1 cellular context compared by ENCODE assay signal in genomic region chr1:36824390-36824861, GRCh38.
A peak's percentile ranks its signal among the peaks of the same experiment; 100 is the strongest.
TF ChIP-seq lines count a peak whose summit lies in the region.

No MANE protein-coding gene starts in this region.

TF ChIP-seq in K562, 482 proteins besides CTCF, POLR2A, EP300 and RAD21 (continued from another document and continues in another):
- TF ChIP-seq, protein P1, sequence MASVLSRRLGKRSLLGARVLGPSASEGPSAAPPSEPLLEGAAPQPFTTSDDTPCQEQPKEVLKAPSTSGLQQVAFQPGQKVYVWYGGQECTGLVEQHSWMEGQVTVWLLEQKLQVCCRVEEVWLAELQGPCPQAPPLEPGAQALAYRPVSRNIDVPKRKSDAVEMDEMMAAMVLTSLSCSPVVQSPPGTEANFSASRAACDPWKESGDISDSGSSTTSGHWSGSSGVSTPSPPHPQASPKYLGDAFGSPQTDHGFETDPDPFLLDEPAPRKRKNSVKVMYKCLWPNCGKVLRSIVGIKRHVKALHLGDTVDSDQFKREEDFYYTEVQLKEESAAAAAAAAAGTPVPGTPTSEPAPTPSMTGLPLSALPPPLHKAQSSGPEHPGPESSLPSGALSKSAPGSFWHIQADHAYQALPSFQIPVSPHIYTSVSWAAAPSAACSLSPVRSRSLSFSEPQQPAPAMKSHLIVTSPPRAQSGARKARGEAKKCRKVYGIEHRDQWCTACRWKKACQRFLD (CRISPR knock-in tag; IDR thresholded peaks at IDR 0.05) = no peak
- TF ChIP-seq ZNF445 (CRISPR knock-in tag; IDR thresholded peaks at IDR 0.05; ENCODE audit: low read depth) = no peak
- TF ChIP-seq GATAD2A (IDR thresholded peaks at IDR 0.05) = no peak
- 0 out of 2 replicates have a peak, but pooled peaks have one; percentile 42 for TF ChIP-seq MYC (IDR thresholded peaks at IDR 0.05; ENCODE audit: low read depth, low read length)
- no peak for TF ChIP-seq MYC (CRISPR knock-in tag; IDR thresholded peaks at IDR 0.05; ENCODE audit: borderline replicate concordance, low read depth)
- TF ChIP-seq HDAC2 (IDR thresholded peaks at IDR 0.05) = no peak
- TF ChIP-seq NFE2 (IDR thresholded peaks at IDR 0.05; ENCODE audit: low read depth) = peak; percentile 91
- peak; percentile 31; the same call in 1 of the 2 replicates for TF ChIP-seq MGA (IDR thresholded peaks at IDR 0.05)
- no peak for TF ChIP-seq FOS (IDR thresholded peaks at IDR 0.05; ENCODE audit: extremely low read depth, insufficient read length)
- no peak for TF ChIP-seq TRIM28 (IDR thresholded peaks at IDR 0.05)
- TF ChIP-seq, protein P2, sequence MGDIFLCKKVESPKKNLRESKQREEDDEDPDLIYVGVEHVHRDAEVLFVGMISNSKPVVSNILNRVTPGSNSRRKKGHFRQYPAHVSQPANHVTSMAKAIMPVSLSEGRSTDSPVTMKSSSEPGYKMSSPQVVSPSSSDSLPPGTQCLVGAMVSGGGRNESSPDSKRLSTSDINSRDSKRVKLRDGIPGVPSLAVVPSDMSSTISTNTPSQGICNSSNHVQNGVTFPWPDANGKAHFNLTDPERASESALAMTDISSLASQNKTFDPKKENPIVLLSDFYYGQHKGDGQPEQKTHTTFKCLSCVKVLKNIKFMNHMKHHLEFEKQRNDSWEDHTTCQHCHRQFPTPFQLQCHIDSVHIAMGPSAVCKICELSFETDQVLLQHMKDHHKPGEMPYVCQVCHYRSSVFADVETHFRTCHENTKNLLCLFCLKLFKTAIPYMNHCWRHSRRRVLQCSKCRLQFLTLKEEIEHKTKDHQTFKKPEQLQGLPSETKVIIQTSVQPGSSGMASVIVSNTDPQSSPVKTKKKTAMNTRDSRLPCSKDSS (IDR thresholded peaks at IDR 0.05; ENCODE audit: low read depth, partially characterized antibody) = no peak
- no peak for TF ChIP-seq GATA2 (CRISPR knock-in tag; IDR thresholded peaks at IDR 0.05)
- TF ChIP-seq, protein P3, sequence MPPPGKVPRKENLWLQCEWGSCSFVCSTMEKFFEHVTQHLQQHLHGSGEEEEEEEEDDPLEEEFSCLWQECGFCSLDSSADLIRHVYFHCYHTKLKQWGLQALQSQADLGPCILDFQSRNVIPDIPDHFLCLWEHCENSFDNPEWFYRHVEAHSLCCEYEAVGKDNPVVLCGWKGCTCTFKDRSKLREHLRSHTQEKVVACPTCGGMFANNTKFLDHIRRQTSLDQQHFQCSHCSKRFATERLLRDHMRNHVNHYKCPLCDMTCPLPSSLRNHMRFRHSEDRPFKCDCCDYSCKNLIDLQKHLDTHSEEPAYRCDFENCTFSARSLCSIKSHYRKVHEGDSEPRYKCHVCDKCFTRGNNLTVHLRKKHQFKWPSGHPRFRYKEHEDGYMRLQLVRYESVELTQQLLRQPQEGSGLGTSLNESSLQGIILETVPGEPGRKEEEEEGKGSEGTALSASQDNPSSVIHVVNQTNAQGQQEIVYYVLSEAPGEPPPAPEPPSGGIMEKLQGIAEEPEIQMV (tag; conservative IDR thresholded peaks at IDR 0.05; ENCODE audit: low read depth) = no peak
- TF ChIP-seq, protein P4, sequence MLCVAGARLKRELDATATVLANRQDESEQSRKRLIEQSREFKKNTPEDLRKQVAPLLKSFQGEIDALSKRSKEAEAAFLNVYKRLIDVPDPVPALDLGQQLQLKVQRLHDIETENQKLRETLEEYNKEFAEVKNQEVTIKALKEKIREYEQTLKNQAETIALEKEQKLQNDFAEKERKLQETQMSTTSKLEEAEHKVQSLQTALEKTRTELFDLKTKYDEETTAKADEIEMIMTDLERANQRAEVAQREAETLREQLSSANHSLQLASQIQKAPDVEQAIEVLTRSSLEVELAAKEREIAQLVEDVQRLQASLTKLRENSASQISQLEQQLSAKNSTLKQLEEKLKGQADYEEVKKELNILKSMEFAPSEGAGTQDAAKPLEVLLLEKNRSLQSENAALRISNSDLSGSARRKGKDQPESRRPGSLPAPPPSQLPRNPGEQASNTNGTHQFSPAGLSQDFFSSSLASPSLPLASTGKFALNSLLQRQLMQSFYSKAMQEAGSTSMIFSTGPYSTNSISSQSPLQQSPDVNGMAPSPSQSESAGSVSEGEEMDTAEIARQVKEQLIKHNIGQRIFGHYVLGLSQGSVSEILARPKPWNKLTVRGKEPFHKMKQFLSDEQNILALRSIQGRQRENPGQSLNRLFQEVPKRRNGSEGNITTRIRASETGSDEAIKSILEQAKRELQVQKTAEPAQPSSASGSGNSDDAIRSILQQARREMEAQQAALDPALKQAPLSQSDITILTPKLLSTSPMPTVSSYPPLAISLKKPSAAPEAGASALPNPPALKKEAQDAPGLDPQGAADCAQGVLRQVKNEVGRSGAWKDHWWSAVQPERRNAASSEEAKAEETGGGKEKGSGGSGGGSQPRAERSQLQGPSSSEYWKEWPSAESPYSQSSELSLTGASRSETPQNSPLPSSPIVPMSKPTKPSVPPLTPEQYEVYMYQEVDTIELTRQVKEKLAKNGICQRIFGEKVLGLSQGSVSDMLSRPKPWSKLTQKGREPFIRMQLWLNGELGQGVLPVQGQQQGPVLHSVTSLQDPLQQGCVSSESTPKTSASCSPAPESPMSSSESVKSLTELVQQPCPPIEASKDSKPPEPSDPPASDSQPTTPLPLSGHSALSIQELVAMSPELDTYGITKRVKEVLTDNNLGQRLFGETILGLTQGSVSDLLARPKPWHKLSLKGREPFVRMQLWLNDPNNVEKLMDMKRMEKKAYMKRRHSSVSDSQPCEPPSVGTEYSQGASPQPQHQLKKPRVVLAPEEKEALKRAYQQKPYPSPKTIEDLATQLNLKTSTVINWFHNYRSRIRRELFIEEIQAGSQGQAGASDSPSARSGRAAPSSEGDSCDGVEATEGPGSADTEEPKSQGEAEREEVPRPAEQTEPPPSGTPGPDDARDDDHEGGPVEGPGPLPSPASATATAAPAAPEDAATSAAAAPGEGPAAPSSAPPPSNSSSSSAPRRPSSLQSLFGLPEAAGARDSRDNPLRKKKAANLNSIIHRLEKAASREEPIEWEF (CRISPR knock-in tag; IDR thresholded peaks at IDR 0.05) = no peak
- TF ChIP-seq MECOM (CRISPR knock-in tag; IDR thresholded peaks at IDR 0.05) = no peak
- no peak for TF ChIP-seq U2AF2 (optimal IDR thresholded peaks at IDR 0.05; ENCODE audit: low read depth, low read length)
- peak in 1 of 3 experiments; percentile 34 for TF ChIP-seq YY1 (IDR thresholded peaks at IDR 0.05; ENCODE audit: borderline replicate concordance in 1 of 3, control insufficient read depth in 1 of 3, extremely low read depth in 1 of 3, insufficient read depth in 3 of 3, insufficient read length in 1 of 3, insufficient replicate concordance in 2 of 3, low read depth in 1 of 3, low read length in 2 of 3)
- TF ChIP-seq, protein P5, sequence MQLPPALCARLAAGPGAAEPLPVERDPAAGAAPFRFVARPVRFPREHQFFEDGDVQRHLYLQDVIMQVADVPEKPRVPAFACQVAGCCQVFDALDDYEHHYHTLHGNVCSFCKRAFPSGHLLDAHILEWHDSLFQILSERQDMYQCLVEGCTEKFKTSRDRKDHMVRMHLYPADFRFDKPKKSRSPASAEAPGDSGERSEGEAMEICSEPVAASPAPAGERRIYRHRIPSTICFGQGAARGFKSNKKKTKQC (CRISPR knock-in tag; IDR thresholded peaks at IDR 0.05) = peak; percentile 55; the same call in 1 of the 2 replicates
- TF ChIP-seq, protein P6, sequence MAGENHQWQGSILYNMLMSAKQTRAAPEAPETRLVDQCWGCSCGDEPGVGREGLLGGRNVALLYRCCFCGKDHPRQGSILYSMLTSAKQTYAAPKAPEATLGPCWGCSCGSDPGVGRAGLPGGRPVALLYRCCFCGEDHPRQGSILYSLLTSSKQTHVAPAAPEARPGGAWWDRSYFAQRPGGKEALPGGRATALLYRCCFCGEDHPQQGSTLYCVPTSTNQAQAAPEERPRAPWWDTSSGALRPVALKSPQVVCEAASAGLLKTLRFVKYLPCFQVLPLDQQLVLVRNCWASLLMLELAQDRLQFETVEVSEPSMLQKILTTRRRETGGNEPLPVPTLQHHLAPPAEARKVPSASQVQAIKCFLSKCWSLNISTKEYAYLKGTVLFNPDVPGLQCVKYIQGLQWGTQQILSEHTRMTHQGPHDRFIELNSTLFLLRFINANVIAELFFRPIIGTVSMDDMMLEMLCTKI (IDR thresholded peaks at IDR 0.05; ENCODE audit: partially characterized antibody) = no peak
- no peak for TF ChIP-seq ZNF239 (CRISPR knock-in tag; IDR thresholded peaks at IDR 0.05)
- no peak for TF ChIP-seq RBM34 (IDR thresholded peaks at IDR 0.05; ENCODE audit: borderline replicate concordance, insufficient read depth, low read length)
- TF ChIP-seq SMAD2 (IDR thresholded peaks at IDR 0.05; ENCODE audit: low read depth, low read length) = no peak
- TF ChIP-seq ZNF124 (CRISPR knock-in tag; IDR thresholded peaks at IDR 0.05) = no peak
- TF ChIP-seq MCM2 (IDR thresholded peaks at IDR 0.05; ENCODE audit: low read depth) = no peak
- no peak for TF ChIP-seq ZNF444 (CRISPR knock-in tag; IDR thresholded peaks at IDR 0.05)
- no peak for TF ChIP-seq PTBP1 (IDR thresholded peaks at IDR 0.05; ENCODE audit: low read depth, low read length)
- no peak for TF ChIP-seq ZNF347 (CRISPR knock-in tag; IDR thresholded peaks at IDR 0.05; ENCODE audit: low read depth)
- TF ChIP-seq ZNF324 (CRISPR knock-in tag; IDR thresholded peaks at IDR 0.05) = no peak
- no peak for TF ChIP-seq TBL1XR1 (IDR thresholded peaks at IDR 0.05; ENCODE audit: low read length in 2 of 2)
- TF ChIP-seq ZNF133 (CRISPR knock-in tag; IDR thresholded peaks at IDR 0.05) = no peak
- no peak for TF ChIP-seq SIRT6 (IDR thresholded peaks at IDR 0.05; ENCODE audit: low read depth, low read length)
- TF ChIP-seq CREM (IDR thresholded peaks at IDR 0.05; ENCODE audit: low read depth) = no peak
- TF ChIP-seq BRCA1 (IDR thresholded peaks at IDR 0.05) = no peak
- TF ChIP-seq BRCA1 (CRISPR knock-in tag; IDR thresholded peaks at IDR 0.05) = no peak
- no peak for TF ChIP-seq YBX1 (IDR thresholded peaks at IDR 0.05)
- TF ChIP-seq ELF4 (CRISPR knock-in tag; IDR thresholded peaks at IDR 0.05) = no peak
- TF ChIP-seq ZNF551 (CRISPR knock-in tag; IDR thresholded peaks at IDR 0.05) = no peak
- no peak for TF ChIP-seq ZKSCAN1 (IDR thresholded peaks at IDR 0.05; ENCODE audit: low read depth, low read length)
- peak; percentile 74 for TF ChIP-seq NEUROD1 (IDR thresholded peaks at IDR 0.05; ENCODE audit: borderline replicate concordance, low read depth, low read length, partially characterized antibody)
